Comparison of ENCODE assay signal across 1 cellular context in the genomic region with DNA sequence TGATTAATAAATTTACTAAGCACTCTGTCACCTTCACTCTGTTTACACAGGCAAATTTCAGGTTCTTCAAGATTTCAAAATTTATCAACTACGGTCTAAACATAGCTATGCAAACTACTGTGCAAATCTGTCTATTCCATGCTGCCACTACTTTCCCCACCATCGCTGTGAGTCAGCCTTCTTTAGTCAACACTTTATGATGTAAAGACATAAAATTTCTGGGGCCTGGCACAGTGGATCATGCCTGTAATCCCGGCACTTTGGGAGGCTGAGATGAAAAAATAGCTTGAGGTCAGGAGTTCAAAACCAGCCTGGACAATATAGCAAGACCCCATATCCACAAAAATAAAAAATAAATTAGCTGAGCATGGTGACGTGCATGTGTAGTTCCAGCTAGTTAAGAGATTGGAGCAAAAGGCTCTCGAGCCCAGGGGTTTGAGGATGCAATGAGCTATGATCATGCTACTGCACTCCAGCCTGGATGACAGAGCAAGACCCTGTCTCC.
TF ChIP-seq lines count a peak whose summit lies in the region.

No MANE protein-coding gene starts in this region.

TF ChIP-seq in HEK293, 187 proteins besides CTCF, POLR2A, EP300 and RAD21:
- peak; percentile 66; the same call in 1 of the 2 replicates for TF ChIP-seq ZNF121 (tag by site-specific recombination; IDR thresholded peaks at IDR 0.05)
- no peak for TF ChIP-seq GFI1B (tag by site-specific recombination; IDR thresholded peaks at IDR 0.05)
- TF ChIP-seq, protein P1, sequence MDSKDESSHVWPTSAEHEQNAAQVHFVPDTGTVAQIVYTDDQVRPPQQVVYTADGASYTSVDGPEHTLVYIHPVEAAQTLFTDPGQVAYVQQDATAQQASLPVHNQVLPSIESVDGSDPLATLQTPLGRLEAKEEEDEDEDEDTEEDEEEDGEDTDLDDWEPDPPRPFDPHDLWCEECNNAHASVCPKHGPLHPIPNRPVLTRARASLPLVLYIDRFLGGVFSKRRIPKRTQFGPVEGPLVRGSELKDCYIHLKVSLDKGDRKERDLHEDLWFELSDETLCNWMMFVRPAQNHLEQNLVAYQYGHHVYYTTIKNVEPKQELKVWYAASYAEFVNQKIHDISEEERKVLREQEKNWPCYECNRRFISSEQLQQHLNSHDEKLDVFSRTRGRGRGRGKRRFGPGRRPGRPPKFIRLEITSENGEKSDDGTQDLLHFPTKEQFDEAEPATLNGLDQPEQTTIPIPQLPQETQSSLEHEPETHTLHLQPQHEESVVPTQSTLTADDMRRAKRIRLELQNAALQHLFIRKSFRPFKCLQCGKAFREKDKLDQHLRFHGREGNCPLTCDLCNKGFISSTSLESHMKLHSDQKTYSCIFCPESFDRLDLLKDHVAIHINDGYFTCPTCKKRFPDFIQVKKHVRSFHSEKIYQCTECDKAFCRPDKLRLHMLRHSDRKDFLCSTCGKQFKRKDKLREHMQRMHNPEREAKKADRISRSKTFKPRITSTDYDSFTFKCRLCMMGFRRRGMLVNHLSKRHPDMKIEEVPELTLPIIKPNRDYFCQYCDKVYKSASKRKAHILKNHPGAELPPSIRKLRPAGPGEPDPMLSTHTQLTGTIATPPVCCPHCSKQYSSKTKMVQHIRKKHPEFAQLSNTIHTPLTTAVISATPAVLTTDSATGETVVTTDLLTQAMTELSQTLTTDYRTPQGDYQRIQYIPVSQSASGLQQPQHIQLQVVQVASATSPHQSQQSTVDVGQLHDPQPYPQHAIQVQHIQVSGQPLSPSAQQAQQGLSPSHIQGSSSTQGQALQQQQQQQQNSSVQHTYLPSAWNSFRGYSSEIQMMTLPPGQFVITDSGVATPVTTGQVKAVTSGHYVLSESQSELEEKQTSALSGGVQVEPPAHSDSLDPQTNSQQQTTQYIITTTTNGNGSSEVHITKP (tag by site-specific recombination; IDR thresholded peaks at IDR 0.05): no peak
- no peak for TF ChIP-seq SCRT1 (tag by site-specific recombination; IDR thresholded peaks at IDR 0.05; ENCODE audit: borderline replicate concordance)
